Comparison of ENCODE assay signal across 15 cellular contexts in genomic region chr10:28020993-28021982, GRCh38. TPM values are rescaled to one million over a fixed set of nuclear protein-coding genes. Genes with fewer than 3 reads are reported as not detected.
"Had no signal": no experiment of that assay in that cellular context is flagged by ENCODE, and none has a peak within 500 bp of the region (broad histone marks: within the 10 kb centered on the region; RNA-seq: fewer than 3 reads in every experiment).

No MANE protein-coding gene starts in this region.

- H3K9me3 ChIP-seq: esophagus squamous epithelium, prostate gland, spleen had no signal

- H3K27ac ChIP-seq: esophagus squamous epithelium, prostate gland, spleen had no signal

- H3K4me1 Mint-ChIP-seq: immature natural killer cell, nephron had no signal

- DNase-seq: activated naive CD8-positive, alpha-beta T cell treated with anti-CD3 and anti-CD28 coated beads for 36 hours; anterior cingulate cortex; effector CD8-positive, alpha-beta T cell; esophagus squamous epithelium; foreskin melanocyte; head of caudate nucleus; immature natural killer cell; mesendoderm; nucleus accumbens; right cardiac atrium; spleen had no signal

- ATAC-seq: activated CD4-positive, CD25-positive, alpha-beta regulatory T cell treated with anti-CD3 and anti-CD28 coated beads, Interleukin-2, amount 50 U/mL, for 24 hours; right cardiac atrium had no signal

- H3K4me3 Mint-ChIP-seq: activated naive CD8-positive, alpha-beta T cell treated with anti-CD3 and anti-CD28 coated beads for 36 hours; activated T-helper 1 cell treated with anti-CD3 and anti-CD28 coated beads, Interleukin-12 subunit alpha, Interleukin-12 subunit beta, Interleukin-2, Interleukin-4 antibody, amounts not matched to agents 30 ng/mL and 10 ng/mL and 1 ng/mL, durations not matched to agents 14 hours and 24 hours and 36 hours; immature natural killer cell; nephron had no signal

- H3K27me3 ChIP-seq: esophagus squamous epithelium, spleen had no signal

- H3K36me3 ChIP-seq: esophagus squamous epithelium, prostate gland, spleen had no signal

- H3K27ac Mint-ChIP-seq: activated naive CD8-positive, alpha-beta T cell treated with anti-CD3 and anti-CD28 coated beads for 36 hours; activated T-helper 1 cell treated with anti-CD3 and anti-CD28 coated beads, Interleukin-12 subunit alpha, Interleukin-12 subunit beta, Interleukin-2, Interleukin-4 antibody, amounts not matched to agents 30 ng/mL and 10 ng/mL and 1 ng/mL, durations not matched to agents 14 hours and 24 hours and 36 hours; immature natural killer cell; nephron had no signal

- H3K9me3 Mint-ChIP-seq: activated naive CD8-positive, alpha-beta T cell treated with anti-CD3 and anti-CD28 coated beads for 36 hours; activated T-helper 1 cell treated with anti-CD3 and anti-CD28 coated beads, Interleukin-12 subunit alpha, Interleukin-12 subunit beta, Interleukin-2, Interleukin-4 antibody, amounts not matched to agents 30 ng/mL and 10 ng/mL and 1 ng/mL, durations not matched to agents 14 hours and 24 hours and 36 hours; nephron had no signal

- H3K36me3 Mint-ChIP-seq: activated naive CD8-positive, alpha-beta T cell treated with anti-CD3 and anti-CD28 coated beads for 36 hours; immature natural killer cell had no signal

- H3K4me1 ChIP-seq: esophagus squamous epithelium, prostate gland, spleen had no signal

- H3K4me3 ChIP-seq: esophagus squamous epithelium, prostate gland, spleen had no signal

RNA-seq across cellular contexts. Expression of gene ODAD2, which starts 22.4 kb away (rescaled TPM):
- total RNA-seq: activated T-helper 1 cell treated with anti-CD3 and anti-CD28 coated beads, Interleukin-12 subunit alpha, Interleukin-12 subunit beta, Interleukin-2, Interleukin-4 antibody, amounts not matched to agents 30 ng/mL and 10 ng/mL and 1 ng/mL, durations not matched to agents 14 hours and 24 hours and 36 hours had no signal
- polyA plus RNA-seq: immature natural killer cell had no signal
